13 cellular contexts compared by ENCODE assay signal in the genomic region with DNA sequence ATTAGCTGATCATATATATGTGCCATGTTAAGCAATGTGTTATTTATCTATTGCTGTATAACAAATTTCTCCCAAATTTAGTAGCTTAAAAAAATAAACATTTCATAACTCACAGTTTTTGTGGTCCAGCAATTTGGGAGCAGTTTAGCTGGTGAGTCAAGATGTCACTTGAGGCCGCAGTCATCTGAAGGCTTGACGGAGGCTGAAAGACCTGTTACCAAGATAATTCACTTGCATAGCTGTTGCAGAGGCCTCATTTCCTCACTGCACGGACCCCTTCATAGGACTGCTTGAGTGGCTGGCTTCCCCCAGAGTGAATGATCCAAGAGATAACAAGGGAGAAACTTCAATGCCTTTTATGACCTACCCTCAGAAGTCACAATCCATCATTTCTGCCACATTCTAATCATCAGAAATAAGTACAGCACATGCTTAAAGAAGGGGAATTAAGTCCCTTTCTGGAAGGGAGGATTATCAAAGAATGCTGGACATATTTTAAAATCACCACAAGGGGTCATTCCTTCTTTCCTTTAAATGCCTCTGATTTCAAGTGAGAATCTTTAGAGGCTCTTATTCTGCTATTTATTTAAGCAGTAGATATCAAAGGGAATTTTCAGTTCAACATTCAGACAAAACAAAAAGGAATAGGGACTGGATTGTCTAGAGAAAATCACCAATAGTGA. TPM values are rescaled to one million over a fixed set of nuclear protein-coding genes. Genes with fewer than 3 reads are reported as not detected.
DNase-seq lines count a peak whose midpoint lies in the region; ATAC-seq, FAIRE-seq and TF ChIP-seq lines count a peak whose summit lies in the region.
"Had no signal": no experiment of that assay in that cellular context is flagged by ENCODE, and none has a peak within 500 bp of the region (broad histone marks: within the 10 kb centered on the region; RNA-seq: fewer than 3 reads in every experiment).

No MANE protein-coding gene starts in this region.

- H3K27me3 ChIP-seq in adipocyte (replicated peaks; ENCODE audit: control insufficient read depth, insufficient read depth, low read length) (no peaks in the 10 kb centered on the region), sigmoid colon (no peaks in the 10 kb centered on the region)
- H3K27me3 ChIP-seq: esophagus muscularis mucosa had no signal

- H3K4me1 ChIP-seq in adipocyte (ENCODE audit: control insufficient read depth, insufficient read depth, low read length) (no peaks in the 10 kb centered on the region), sigmoid colon (no peaks in the 10 kb centered on the region)

- no peaks in the 10 kb centered on the region for H3K36me3 ChIP-seq in adipocyte (ENCODE audit: control insufficient read depth, insufficient read depth, low read length, severe bottlenecking)
- no peaks in the 10 kb centered on the region for H3K36me3 ChIP-seq in sigmoid colon
- H3K36me3 ChIP-seq: esophagus muscularis mucosa had no signal

- H3K36me3 Mint-ChIP-seq in stimulated activated effector memory CD8-positive, alpha-beta T cell treated with anti-CD3 and anti-CD28 coated beads, Interleukin-12 subunit alpha, Interleukin-12 subunit beta, amount 100 ng/mL, for 72 hours = no peaks in the 10 kb centered on the region

- intact Hi-C loops in sigmoid colon (cut with DNase I) = no loop called here

- 93 to 94% methylated on average over 3 of the region's 3 CpGs for WGBS in sigmoid colon, 2 donors

- H3K9ac ChIP-seq in adipocyte (ENCODE audit: low read length) = no peak overlapping the region

- TF ChIP-seq CTCF in AG09319 (IDR thresholded peaks at IDR 0.05; ENCODE audit: low read depth, low read length) (peak; percentile 36), sigmoid colon (IDR thresholded peaks at IDR 0.05) (peak in 1 of 4 experiments; percentile 6)

- DNase-seq in AG09319 (ENCODE audit: extremely low read depth, low read depth) = peak; percentile 2
- DNase-seq in HTR-8/SVneo (ENCODE audit: insufficient read length, low spot score) = peak; percentile 25
- peak; percentile 72 for DNase-seq in adipocyte (ENCODE audit: low read depth)
- peak; percentile 21 for DNase-seq in kidney glomerular epithelial cell (lab: John Stamatoyannopoulos, UW)
- DNase-seq in sigmoid colon = no peak
- no peak for DNase-seq in stimulated activated effector memory CD8-positive, alpha-beta T cell treated with anti-CD3 and anti-CD28 coated beads, Interleukin-12 subunit alpha, Interleukin-12 subunit beta, amount 100 ng/mL, for 72 hours (ENCODE audit: low spot score in 2 of 2)
- DNase-seq: posterior cingulate gyrus; SHP77 treated with DMSO at 0.1 percent for 48 hours; stimulated activated naive CD8-positive, alpha-beta T cell treated with anti-CD3 and anti-CD28 coated beads, Interleukin-15, Interleukin-2, amounts not matched to agents 100 U/mL and 50 U/mL, for 24 hours had no signal

- ATAC-seq in stimulated activated effector memory CD8-positive, alpha-beta T cell treated with anti-CD3 and anti-CD28 coated beads, Interleukin-12 subunit alpha, Interleukin-12 subunit beta, amount 100 ng/mL, for 72 hours = no peak
- ATAC-seq in HG02763 (IDR thresholded peaks at IDR 0.05; ENCODE audit: unreplicated experiment) (no peak), GM21526 (IDR thresholded peaks at IDR 0.05; ENCODE audit: low FRiP score, unreplicated experiment) (no peak)
- ATAC-seq: stimulated activated naive CD8-positive, alpha-beta T cell treated with anti-CD3 and anti-CD28 coated beads, Interleukin-15, Interleukin-2, amounts not matched to agents 100 U/mL and 50 U/mL, for 24 hours had no signal

- no peaks in the 10 kb centered on the region for H3K9me3 Mint-ChIP-seq in stimulated activated effector memory CD8-positive, alpha-beta T cell treated with anti-CD3 and anti-CD28 coated beads, Interleukin-12 subunit alpha, Interleukin-12 subunit beta, amount 100 ng/mL, for 72 hours

- H3K9me3 ChIP-seq in adipocyte (ENCODE audit: control insufficient read depth, low read length) (no peaks in the 10 kb centered on the region), sigmoid colon (no peaks in the 10 kb centered on the region)
- H3K9me3 ChIP-seq: esophagus muscularis mucosa had no signal

- no peak for TF ChIP-seq EP300 in sigmoid colon (IDR thresholded peaks at IDR 0.05)

- no peak overlapping the region for H3K4me3 ChIP-seq in adipocyte (ENCODE audit: low read length)
- H3K4me3 ChIP-seq in sigmoid colon = no peak overlapping the region
- H3K4me3 ChIP-seq: esophagus muscularis mucosa had no signal

- H3K27ac Mint-ChIP-seq in stimulated activated effector memory CD8-positive, alpha-beta T cell treated with anti-CD3 and anti-CD28 coated beads, Interleukin-12 subunit alpha, Interleukin-12 subunit beta, amount 100 ng/mL, for 72 hours = no peak overlapping the region

- H3K4me3 Mint-ChIP-seq in stimulated activated effector memory CD8-positive, alpha-beta T cell treated with anti-CD3 and anti-CD28 coated beads, Interleukin-12 subunit alpha, Interleukin-12 subunit beta, amount 100 ng/mL, for 72 hours = no peak overlapping the region

- FAIRE-seq in HTR-8/SVneo (lab: Jason Lieb, UNC) = no peak

- TF ChIP-seq POLR2A in sigmoid colon (IDR thresholded peaks at IDR 0.05) = no peak

- no peak overlapping the region for H3K27ac ChIP-seq in sigmoid colon
- H3K27ac ChIP-seq: esophagus muscularis mucosa, HL-60 had no signal

- H3K4me1 Mint-ChIP-seq in stimulated activated effector memory CD8-positive, alpha-beta T cell treated with anti-CD3 and anti-CD28 coated beads, Interleukin-12 subunit alpha, Interleukin-12 subunit beta, amount 100 ng/mL, for 72 hours = peaks cover 6% of the 10 kb centered on the region

RNA-seq across cellular contexts. Expression of a gene that starts 10.5 kb away (rescaled TPM):
- total RNA-seq in sigmoid colon = 10 to 100 TPM; 42.9 to 57.6 (median 56.8) TPM
- 10 to 100 TPM; 12.0 to 15.0 (median 14.0) TPM for polyA plus RNA-seq in sigmoid colon

Comparison
In these comparisons a context has a peak if more than half of its experiments do, and no peak if none do; other contexts are left out.
1. DNase-seq: peak in AG09319 (single experiment), HTR-8/SVneo (single experiment), adipocyte (single experiment) and kidney glomerular epithelial cell (single experiment); none in sigmoid colon (single experiment) and stimulated activated effector memory CD8-positive, alpha-beta T cell treated with anti-CD3 and anti-CD28 coated beads, Interleukin-12 subunit alpha, Interleukin-12 subunit beta, amount 100 ng/mL, for 72 hours (0 of 2).